1 cellular context compared by ENCODE assay signal in the genomic region with DNA sequence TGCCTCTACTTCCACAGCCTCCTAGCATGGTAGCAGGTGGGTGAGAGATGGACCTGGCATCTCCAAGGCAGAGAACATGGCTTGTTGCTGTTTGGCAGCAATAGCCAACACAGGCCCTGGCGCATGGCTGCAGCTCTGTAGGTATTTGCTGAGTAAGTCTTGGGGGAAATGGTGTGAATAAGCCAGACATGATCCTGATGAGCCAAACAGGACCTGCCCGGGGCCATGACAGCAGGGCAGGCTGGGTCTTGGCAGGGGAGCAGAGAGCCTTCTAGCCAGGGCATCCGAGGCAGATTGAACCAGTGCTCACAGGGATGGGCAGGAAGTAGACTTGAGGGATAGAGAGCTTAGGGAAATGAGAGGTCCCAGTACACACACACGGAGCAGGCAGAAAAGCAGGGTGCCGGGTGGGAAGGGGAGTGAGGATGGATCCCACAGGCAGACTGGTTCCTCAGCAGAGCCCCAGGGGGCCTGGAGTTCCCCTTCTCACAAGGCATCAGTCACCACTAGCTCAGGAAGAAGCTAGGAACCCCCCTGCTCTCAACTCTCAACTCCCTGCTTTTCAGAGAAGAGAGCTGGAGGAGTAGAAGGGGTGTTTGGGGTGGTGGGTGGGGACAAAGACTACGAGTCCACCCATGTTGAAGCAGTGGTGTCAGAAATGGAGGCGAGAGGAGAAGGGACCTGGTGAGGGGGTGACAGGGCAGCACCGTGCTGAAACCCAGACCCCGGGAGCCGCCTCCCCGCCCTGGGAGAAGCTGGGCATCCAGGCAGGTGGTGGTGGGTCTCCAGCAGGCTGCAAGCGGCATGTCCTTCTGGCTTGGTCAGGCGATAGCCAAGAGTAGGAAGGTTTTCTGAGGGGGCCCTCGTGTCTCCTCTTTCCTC.
TF ChIP-seq lines count a peak whose summit lies in the region.

No MANE protein-coding gene starts in this region.

TF ChIP-seq in GM12878, 131 proteins besides CTCF, POLR2A, EP300 and RAD21 (continued from another document):
- TF ChIP-seq, protein P1, sequence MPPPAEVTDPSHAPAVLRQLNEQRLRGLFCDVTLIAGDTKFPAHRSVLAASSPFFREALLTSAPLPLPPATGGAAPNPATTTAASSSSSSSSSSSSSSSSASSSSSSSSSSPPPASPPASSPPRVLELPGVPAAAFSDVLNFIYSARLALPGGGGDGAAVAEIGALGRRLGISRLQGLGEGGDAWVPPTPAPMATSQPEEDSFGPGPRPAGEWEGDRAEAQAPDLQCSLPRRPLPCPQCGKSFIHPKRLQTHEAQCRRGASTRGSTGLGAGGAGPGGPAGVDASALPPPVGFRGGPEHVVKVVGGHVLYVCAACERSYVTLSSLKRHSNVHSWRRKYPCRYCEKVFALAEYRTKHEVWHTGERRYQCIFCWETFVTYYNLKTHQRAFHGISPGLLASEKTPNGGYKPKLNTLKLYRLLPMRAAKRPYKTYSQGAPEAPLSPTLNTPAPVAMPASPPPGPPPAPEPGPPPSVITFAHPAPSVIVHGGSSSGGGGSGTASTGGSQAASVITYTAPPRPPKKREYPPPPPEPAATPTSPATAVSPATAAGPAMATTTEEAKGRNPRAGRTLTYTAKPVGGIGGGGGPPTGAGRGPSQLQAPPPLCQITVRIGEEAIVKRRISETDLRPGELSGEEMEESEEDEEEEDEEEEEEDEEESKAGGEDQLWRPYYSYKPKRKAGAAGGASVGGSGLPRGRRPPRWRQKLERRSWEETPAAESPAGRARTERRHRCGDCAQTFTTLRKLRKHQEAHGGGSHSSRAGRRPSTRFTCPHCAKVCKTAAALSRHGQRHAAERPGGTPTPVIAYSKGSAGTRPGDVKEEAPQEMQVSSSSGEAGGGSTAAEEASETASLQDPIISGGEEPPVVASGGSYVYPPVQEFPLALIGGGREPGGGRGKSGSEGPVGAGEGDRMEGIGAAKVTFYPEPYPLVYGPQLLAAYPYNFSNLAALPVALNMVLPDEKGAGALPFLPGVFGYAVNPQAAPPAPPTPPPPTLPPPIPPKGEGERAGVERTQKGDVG (CRISPR knock-in tag; IDR thresholded peaks at IDR 0.05), result 0 out of 2 replicates have a peak, but pooled peaks have one; percentile 27
- 0 out of 2 replicates have a peak, but pooled peaks have one; percentile 30 for TF ChIP-seq GATAD2B (conservative IDR thresholded peaks at IDR 0.05; ENCODE audit: low read depth)
- TF ChIP-seq, protein P2, sequence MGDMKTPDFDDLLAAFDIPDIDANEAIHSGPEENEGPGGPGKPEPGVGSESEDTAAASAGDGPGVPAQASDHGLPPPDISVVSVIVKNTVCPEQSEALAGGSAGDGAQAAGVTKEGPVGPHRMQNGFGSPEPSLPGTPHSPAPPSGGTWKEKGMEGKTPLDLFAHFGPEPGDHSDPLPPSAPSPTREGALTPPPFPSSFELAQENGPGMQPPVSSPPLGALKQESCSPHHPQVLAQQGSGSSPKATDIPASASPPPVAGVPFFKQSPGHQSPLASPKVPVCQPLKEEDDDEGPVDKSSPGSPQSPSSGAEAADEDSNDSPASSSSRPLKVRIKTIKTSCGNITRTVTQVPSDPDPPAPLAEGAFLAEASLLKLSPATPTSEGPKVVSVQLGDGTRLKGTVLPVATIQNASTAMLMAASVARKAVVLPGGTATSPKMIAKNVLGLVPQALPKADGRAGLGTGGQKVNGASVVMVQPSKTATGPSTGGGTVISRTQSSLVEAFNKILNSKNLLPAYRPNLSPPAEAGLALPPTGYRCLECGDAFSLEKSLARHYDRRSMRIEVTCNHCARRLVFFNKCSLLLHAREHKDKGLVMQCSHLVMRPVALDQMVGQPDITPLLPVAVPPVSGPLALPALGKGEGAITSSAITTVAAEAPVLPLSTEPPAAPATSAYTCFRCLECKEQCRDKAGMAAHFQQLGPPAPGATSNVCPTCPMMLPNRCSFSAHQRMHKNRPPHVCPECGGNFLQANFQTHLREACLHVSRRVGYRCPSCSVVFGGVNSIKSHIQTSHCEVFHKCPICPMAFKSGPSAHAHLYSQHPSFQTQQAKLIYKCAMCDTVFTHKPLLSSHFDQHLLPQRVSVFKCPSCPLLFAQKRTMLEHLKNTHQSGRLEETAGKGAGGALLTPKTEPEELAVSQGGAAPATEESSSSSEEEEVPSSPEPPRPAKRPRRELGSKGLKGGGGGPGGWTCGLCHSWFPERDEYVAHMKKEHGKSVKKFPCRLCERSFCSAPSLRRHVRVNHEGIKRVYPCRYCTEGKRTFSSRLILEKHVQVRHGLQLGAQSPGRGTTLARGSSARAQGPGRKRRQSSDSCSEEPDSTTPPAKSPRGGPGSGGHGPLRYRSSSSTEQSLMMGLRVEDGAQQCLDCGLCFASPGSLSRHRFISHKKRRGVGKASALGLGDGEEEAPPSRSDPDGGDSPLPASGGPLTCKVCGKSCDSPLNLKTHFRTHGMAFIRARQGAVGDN (IDR thresholded peaks at IDR 0.05), result 0 out of 2 replicates have a peak, but pooled peaks have one; percentile 22
- TF ChIP-seq, protein P3, sequence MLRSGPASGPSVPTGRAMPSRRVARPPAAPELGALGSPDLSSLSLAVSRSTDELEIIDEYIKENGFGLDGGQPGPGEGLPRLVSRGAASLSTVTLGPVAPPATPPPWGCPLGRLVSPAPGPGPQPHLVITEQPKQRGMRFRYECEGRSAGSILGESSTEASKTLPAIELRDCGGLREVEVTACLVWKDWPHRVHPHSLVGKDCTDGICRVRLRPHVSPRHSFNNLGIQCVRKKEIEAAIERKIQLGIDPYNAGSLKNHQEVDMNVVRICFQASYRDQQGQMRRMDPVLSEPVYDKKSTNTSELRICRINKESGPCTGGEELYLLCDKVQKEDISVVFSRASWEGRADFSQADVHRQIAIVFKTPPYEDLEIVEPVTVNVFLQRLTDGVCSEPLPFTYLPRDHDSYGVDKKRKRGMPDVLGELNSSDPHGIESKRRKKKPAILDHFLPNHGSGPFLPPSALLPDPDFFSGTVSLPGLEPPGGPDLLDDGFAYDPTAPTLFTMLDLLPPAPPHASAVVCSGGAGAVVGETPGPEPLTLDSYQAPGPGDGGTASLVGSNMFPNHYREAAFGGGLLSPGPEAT (IDR thresholded peaks at IDR 0.05; ENCODE audit: low read depth), result 0 out of 2 replicates have a peak, but pooled peaks have one; percentile 21
- TF ChIP-seq BCL11A (IDR thresholded peaks at IDR 0.05; ENCODE audit: low read depth, low read length), result no peak
- peak; percentile 20 for TF ChIP-seq RELA (IDR thresholded peaks at IDR 0.05; ENCODE audit: borderline replicate concordance, partially characterized antibody)
- 0 out of 2 replicates have a peak, but pooled peaks have one; percentile 18 for TF ChIP-seq EED (IDR thresholded peaks at IDR 0.05; ENCODE audit: low read depth)
- no peak for TF ChIP-seq KDM1A (IDR thresholded peaks at IDR 0.05; ENCODE audit: borderline replicate concordance)
